15 cellular contexts compared by ENCODE assay signal in the genomic region with DNA sequence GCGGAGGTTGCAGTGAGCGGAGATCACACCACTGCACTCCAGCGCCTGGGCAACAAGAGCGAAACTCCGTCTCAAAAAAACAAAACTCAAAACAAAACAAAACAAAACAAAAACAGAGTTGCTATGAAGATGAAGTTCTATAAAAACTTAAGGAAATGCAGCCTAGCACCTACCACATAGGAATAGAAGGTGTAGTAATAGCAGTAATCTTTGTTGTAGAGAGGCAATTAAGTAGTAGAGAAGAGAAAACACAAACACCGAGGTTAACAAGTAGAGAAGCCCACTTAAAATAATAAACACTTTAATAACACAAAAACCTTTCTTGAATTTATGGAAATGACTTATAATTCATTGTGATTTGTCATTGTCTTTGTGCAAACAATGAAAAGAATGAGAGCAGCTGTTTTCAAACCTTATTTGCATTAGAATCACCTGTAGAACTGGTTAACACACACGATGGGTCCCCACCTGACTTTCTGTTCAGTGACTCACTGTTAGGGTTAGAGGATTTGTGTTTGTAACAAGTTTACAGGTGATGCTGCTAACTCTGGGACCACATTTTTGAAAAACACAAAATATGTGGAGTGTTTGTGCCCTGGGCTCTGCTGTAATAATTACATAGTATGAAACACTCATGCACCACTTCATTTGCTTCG. TPM values are rescaled to one million over a fixed set of nuclear protein-coding genes. Genes with fewer than 3 reads are reported as not detected.
"Had no signal": no experiment of that assay in that cellular context is flagged by ENCODE, and none has a peak within 500 bp of the region (broad histone marks: within the 10 kb centered on the region; RNA-seq: fewer than 3 reads in every experiment).

No MANE protein-coding gene starts in this region.

- H3K9me3 ChIP-seq: esophagus squamous epithelium, prostate gland had no signal

- H3K36me3 ChIP-seq: cardiac muscle cell, esophagus squamous epithelium, prostate gland had no signal

- H3K27ac ChIP-seq: cardiac muscle cell, esophagus squamous epithelium, prostate gland had no signal

- ATAC-seq: sciatic nerve; stimulated activated naive B cell treated with anti-CD40 and anti-IgM and Interleukin-4, amounts not matched to agents 10 μg/mL and 1 μg/mL and 100 μg/mL, for 72 hours had no signal

- DNase-seq: activated CD4-positive, alpha-beta T cell treated with anti-CD3 and anti-CD28 coated beads, Interleukin-2, amount 10 ng/mL, durations not matched to agents 24 days and 14 days; activated naive CD4-positive, alpha-beta T cell treated with anti-CD3 and anti-CD28 coated beads for 36 hours; esophagus squamous epithelium; foreskin fibroblast; kidney; mesendoderm; occipital lobe; stimulated activated CD4-positive, alpha-beta T cell treated with anti-CD3 and anti-CD28 coated beads, Interleukin-2, amount 100 ng/mL, for 24 hours; stimulated activated naive B cell treated with anti-CD40 and anti-IgM and Interleukin-4, amounts not matched to agents 10 μg/mL and 1 μg/mL and 100 μg/mL, for 72 hours had no signal

- H3K27me3 ChIP-seq: cardiac muscle cell, esophagus squamous epithelium had no signal

- H3K4me1 ChIP-seq: esophagus squamous epithelium, prostate gland had no signal

- H3K4me3 ChIP-seq: cardiac muscle cell, esophagus squamous epithelium, prostate gland had no signal

RNA-seq across cellular contexts. Expression of gene TYR, which starts 43.1 kb away (rescaled TPM):
- total RNA-seq: activated CD4-positive, alpha-beta T cell treated with anti-CD3 and anti-CD28 coated beads, Interleukin-2, amount 10 ng/mL, durations not matched to agents 24 days and 14 days; activated naive CD4-positive, alpha-beta T cell treated with anti-CD3 and anti-CD28 coated beads for 36 hours; astrocyte; cardiac muscle cell; esophagus squamous epithelium; kidney; liver; occipital lobe; prostate gland; sciatic nerve; subcutaneous adipose tissue had no signal
